15 cellular contexts compared by ENCODE assay signal in genomic region chr3:127784865-127785710, GRCh38. TPM values are rescaled to one million over a fixed set of nuclear protein-coding genes. Genes with fewer than 3 reads are reported as not detected.
DNase-seq lines count a peak whose midpoint lies in the region; ATAC-seq, FAIRE-seq and TF ChIP-seq lines count a peak whose summit lies in the region.
"Had no signal": no experiment of that assay in that cellular context is flagged by ENCODE, and none has a peak within 500 bp of the region (broad histone marks: within the 10 kb centered on the region; RNA-seq: fewer than 3 reads in every experiment).

No MANE protein-coding gene starts in this region.

- no peak overlapping the region for H3K4me2 ChIP-seq in neural progenitor cell

- H3K4me3 Mint-ChIP-seq in neural progenitor cell: no peak overlapping the region
- H3K4me3 Mint-ChIP-seq: activated CD4-positive, alpha-beta T cell treated with anti-CD3 and anti-CD28 coated beads, Interleukin-2, amount 10 ng/mL, durations not matched to agents 24 days and 14 days; central memory CD8-positive, alpha-beta T cell had no signal

- peaks cover 27% of the 10 kb centered on the region for H3K4me1 Mint-ChIP-seq in neural progenitor cell
- H3K4me1 Mint-ChIP-seq: activated CD4-positive, alpha-beta T cell treated with anti-CD3 and anti-CD28 coated beads, Interleukin-2, amount 10 ng/mL, durations not matched to agents 24 days and 14 days; central memory CD8-positive, alpha-beta T cell had no signal

- no peaks in the 10 kb centered on the region for H3K36me3 Mint-ChIP-seq in neural progenitor cell

- H3K36me3 ChIP-seq in neural progenitor cell: no peaks in the 10 kb centered on the region
- H3K36me3 ChIP-seq: ovary had no signal

- ATAC-seq in GM21423 (IDR thresholded peaks at IDR 0.05; ENCODE audit: unreplicated experiment): no peak
- ATAC-seq in GM19463 (IDR thresholded peaks at IDR 0.05; ENCODE audit: unreplicated experiment): no peak

- peak overlapping the region; percentile 66 for H3K27ac Mint-ChIP-seq in neural progenitor cell
- H3K27ac Mint-ChIP-seq: activated CD4-positive, alpha-beta T cell treated with anti-CD3 and anti-CD28 coated beads, Interleukin-2, amount 10 ng/mL, durations not matched to agents 24 days and 14 days had no signal

- no peaks in the 10 kb centered on the region for H3K27me3 ChIP-seq in dorsolateral prefrontal cortex
- H3K27me3 ChIP-seq in neural progenitor cell: no peaks in the 10 kb centered on the region
- H3K27me3 ChIP-seq: ovary had no signal

- no peaks in the 10 kb centered on the region for H4K20me1 ChIP-seq in neural progenitor cell (ENCODE audit: low read depth)

- H3K79me2 ChIP-seq in neural progenitor cell (ENCODE audit: low read depth): no peaks in the 10 kb centered on the region

- peaks cover 10% of the 10 kb centered on the region for H3K4me1 ChIP-seq in neural progenitor cell

- no peak for TF ChIP-seq CTCF in dorsolateral prefrontal cortex (IDR thresholded peaks at IDR 0.05 in 54 of 56, conservative IDR thresholded peaks at IDR 0.05 in 2 of 56; ENCODE audit: low read depth in 1 of 56, partially characterized antibody in 56 of 56)
- no peak for TF ChIP-seq CTCF in neural progenitor cell (IDR thresholded peaks at IDR 0.05)

- H3K27ac ChIP-seq in dorsolateral prefrontal cortex (peak overlapping the region in 56 of 59 donors; percentile 0 to 96 (median 85)), neural progenitor cell (no peak overlapping the region)
- H3K27ac ChIP-seq: ovary had no signal

- no peaks in the 10 kb centered on the region for H3K9me3 Mint-ChIP-seq in neural progenitor cell
- H3K9me3 Mint-ChIP-seq: activated CD4-positive, alpha-beta T cell treated with anti-CD3 and anti-CD28 coated beads, Interleukin-2, amount 10 ng/mL, durations not matched to agents 24 days and 14 days; central memory CD8-positive, alpha-beta T cell had no signal

- DNase-seq in COLO668 (lab: John Stamatoyannopoulos, UW; ENCODE audit: unreplicated experiment): peak; percentile 80
- DNase-seq in NCI-H2029 treated with DMSO at 0.1 percent for 48 hours (lab: John Stamatoyannopoulos, UW): peak; percentile 93
- DNase-seq in dorsolateral prefrontal cortex: no peak
- no peak for DNase-seq in neural progenitor cell (ENCODE audit: low spot score)
- no peak for DNase-seq in GM19240 (ENCODE audit: insufficient read length, low spot score)
- no peak for DNase-seq in HTR-8/SVneo (ENCODE audit: insufficient read length, low spot score)
- DNase-seq: activated CD4-positive, alpha-beta T cell treated with anti-CD3 and anti-CD28 coated beads, Interleukin-2, amount 10 ng/mL, durations not matched to agents 24 days and 14 days; activated effector memory CD4-positive, alpha-beta T cell treated with anti-CD3 and anti-CD28 coated beads, Interleukin-2, amount 50 U/mL, for 16 hours; ovary; stimulated activated CD4-positive, alpha-beta T cell treated with anti-CD3 and anti-CD28 coated beads, Interleukin-4, amount 100 ng/mL, for 4 hours had no signal

- H2AFZ ChIP-seq in neural progenitor cell (replicated peaks): no peak overlapping the region

- no peaks in the 10 kb centered on the region for H3K9me3 ChIP-seq in neural progenitor cell (ENCODE audit: low read depth)
- H3K9me3 ChIP-seq: ovary had no signal

- no peak overlapping the region for H3K9ac ChIP-seq in neural progenitor cell

- no peaks in the 10 kb centered on the region for H3F3A ChIP-seq in neural progenitor cell (ENCODE audit: low read depth)

- peaks cover 4% of the 10 kb centered on the region for H3K27me3 Mint-ChIP-seq in neural progenitor cell (ENCODE audit: insufficient read depth, low read depth)

- no peak for FAIRE-seq in HTR-8/SVneo (lab: Jason Lieb, UNC)
- FAIRE-seq: G401.6, keratinocyte had no signal

- H3K4me3 ChIP-seq in dorsolateral prefrontal cortex (no peak overlapping the region), neural progenitor cell (no peak overlapping the region)
- H3K4me3 ChIP-seq: ovary had no signal

- intact Hi-C loops in dorsolateral prefrontal cortex (cut with DNase I): loop anchor here in 1 of 2 donors (5.0 to 10.0 kb wide), 2 partner anchors 37 to 130 kb away; partner anchors contain the start of genes KBTBD12 and MGLL

RNA-seq across cellular contexts. Expression of gene MGLL, which starts 37.2 kb away (rescaled TPM):
- total RNA-seq in dorsolateral prefrontal cortex: 100 to 1,000 TPM in 117 of 120 experiments, 10 to 100 TPM in 3; 73.9 to 334 (median 144) TPM
- 0.12 and 0.15 TPM in 2 replicates for total RNA-seq in neural progenitor cell (ENCODE audit: low replicate concordance)

Comparison
In these comparisons a context has a peak if more than half of its experiments do, and no peak if none do; other contexts are left out.
1. DNase-seq: peak in COLO668 (single experiment) and NCI-H2029 treated with DMSO at 0.1 percent for 48 hours (single experiment); none in dorsolateral prefrontal cortex (0 of 10), neural progenitor cell (single experiment), GM19240 (single experiment) and HTR-8/SVneo (single experiment).
2. RNA of gene MGLL, which starts 37.2 kb away (total RNA-seq): 73.9 to 334 TPM in dorsolateral prefrontal cortex; 0.12 to 0.15 TPM in neural progenitor cell; every median in the first group is over 10 times any median in the second.